In the genomic region with DNA sequence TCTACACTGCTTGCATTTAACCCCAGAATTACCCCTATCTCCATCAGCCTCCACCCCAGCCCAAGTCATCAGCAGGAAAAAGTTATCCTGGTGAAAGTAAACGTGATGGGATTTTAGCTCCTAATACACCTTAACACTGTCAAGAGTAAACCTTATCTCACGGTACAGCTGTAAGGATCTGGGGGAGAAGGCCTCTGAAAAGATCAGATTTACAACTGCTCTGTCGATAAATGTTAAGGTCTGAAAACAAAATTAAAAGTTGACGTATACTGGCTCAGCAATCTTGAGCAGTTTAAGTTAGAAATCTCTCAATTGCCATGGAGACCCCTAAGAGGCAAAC, we compare ENCODE assay signal across 1 cellular context.
A peak's percentile ranks its signal among the peaks of the same experiment; 100 is the strongest.
TF ChIP-seq lines count a peak whose summit lies in the region.

No MANE protein-coding gene starts in this region.

TF ChIP-seq in K562, 482 proteins besides CTCF, POLR2A, EP300 and RAD21 (continued from another document and continues in another):
- peak; percentile 44; the same call in 1 of the 2 replicates for TF ChIP-seq SOX6 (IDR thresholded peaks at IDR 0.05)
- TF ChIP-seq, protein P1, sequence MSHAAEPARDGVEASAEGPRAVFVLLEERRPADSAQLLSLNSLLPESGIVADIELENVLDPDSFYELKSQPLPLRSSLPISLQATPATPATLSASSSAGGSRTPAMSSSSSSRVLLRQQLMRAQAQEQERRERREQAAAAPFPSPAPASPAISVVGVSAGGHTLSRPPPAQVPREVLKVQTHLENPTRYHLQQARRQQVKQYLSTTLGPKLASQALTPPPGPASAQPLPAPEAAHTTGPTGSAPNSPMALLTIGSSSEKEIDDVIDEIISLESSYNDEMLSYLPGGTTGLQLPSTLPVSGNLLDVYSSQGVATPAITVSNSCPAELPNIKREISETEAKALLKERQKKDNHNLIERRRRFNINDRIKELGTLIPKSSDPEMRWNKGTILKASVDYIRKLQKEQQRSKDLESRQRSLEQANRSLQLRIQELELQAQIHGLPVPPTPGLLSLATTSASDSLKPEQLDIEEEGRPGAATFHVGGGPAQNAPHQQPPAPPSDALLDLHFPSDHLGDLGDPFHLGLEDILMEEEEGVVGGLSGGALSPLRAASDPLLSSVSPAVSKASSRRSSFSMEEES (CRISPR knock-in tag; IDR thresholded peaks at IDR 0.05): no peak
- peak; percentile 43; the same call in 1 of the 2 replicates for TF ChIP-seq ZEB2 (IDR thresholded peaks at IDR 0.05)
- no peak for TF ChIP-seq ZNF583 (CRISPR knock-in tag; IDR thresholded peaks at IDR 0.05)
- TF ChIP-seq MTF1 (CRISPR knock-in tag; IDR thresholded peaks at IDR 0.05; ENCODE audit: borderline replicate concordance): no peak
- peak; percentile 67 for TF ChIP-seq NCOR1 (IDR thresholded peaks at IDR 0.05)
- TF ChIP-seq CC2D1A (IDR thresholded peaks at IDR 0.05): no peak
- TF ChIP-seq ZBTB49 (CRISPR knock-in tag; IDR thresholded peaks at IDR 0.05; ENCODE audit: borderline replicate concordance): no peak
- no peak for TF ChIP-seq ZNF696 (CRISPR knock-in tag; conservative IDR thresholded peaks at IDR 0.05)
- TF ChIP-seq, protein P2, sequence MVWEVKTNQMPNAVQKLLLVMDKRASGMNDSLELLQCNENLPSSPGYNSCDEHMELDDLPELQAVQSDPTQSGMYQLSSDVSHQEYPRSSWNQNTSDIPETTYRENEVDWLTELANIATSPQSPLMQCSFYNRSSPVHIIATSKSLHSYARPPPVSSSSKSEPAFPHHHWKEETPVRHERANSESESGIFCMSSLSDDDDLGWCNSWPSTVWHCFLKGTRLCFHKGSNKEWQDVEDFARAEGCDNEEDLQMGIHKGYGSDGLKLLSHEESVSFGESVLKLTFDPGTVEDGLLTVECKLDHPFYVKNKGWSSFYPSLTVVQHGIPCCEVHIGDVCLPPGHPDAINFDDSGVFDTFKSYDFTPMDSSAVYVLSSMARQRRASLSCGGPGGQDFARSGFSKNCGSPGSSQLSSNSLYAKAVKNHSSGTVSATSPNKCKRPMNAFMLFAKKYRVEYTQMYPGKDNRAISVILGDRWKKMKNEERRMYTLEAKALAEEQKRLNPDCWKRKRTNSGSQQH (CRISPR knock-in tag; IDR thresholded peaks at IDR 0.05): no peak
- TF ChIP-seq ATF1 (CRISPR knock-in tag; IDR thresholded peaks at IDR 0.05): no peak
- no peak for TF ChIP-seq ATF1 (tag; IDR thresholded peaks at IDR 0.05)
- no peak for TF ChIP-seq HDGF (IDR thresholded peaks at IDR 0.05)
- TF ChIP-seq DMBX1 (CRISPR knock-in tag; IDR thresholded peaks at IDR 0.05; ENCODE audit: borderline replicate concordance): no peak
- TF ChIP-seq, protein P3, sequence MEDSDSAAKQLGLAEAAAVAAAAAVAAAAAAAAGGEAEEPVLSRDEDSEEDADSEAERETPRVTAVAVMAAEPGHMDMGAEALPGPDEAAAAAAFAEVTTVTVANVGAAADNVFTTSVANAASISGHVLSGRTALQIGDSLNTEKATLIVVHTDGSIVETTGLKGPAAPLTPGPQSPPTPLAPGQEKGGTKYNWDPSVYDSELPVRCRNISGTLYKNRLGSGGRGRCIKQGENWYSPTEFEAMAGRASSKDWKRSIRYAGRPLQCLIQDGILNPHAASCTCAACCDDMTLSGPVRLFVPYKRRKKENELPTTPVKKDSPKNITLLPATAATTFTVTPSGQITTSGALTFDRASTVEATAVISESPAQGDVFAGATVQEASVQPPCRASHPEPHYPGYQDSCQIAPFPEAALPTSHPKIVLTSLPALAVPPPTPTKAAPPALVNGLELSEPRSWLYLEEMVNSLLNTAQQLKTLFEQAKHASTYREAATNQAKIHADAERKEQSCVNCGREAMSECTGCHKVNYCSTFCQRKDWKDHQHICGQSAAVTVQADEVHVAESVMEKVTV (CRISPR knock-in tag; IDR thresholded peaks at IDR 0.05): no peak
- TF ChIP-seq LCOR (CRISPR knock-in tag; IDR thresholded peaks at IDR 0.05): no peak
- TF ChIP-seq FOXA1 (IDR thresholded peaks at IDR 0.05; ENCODE audit: borderline replicate concordance): no peak
- TF ChIP-seq, protein P4, sequence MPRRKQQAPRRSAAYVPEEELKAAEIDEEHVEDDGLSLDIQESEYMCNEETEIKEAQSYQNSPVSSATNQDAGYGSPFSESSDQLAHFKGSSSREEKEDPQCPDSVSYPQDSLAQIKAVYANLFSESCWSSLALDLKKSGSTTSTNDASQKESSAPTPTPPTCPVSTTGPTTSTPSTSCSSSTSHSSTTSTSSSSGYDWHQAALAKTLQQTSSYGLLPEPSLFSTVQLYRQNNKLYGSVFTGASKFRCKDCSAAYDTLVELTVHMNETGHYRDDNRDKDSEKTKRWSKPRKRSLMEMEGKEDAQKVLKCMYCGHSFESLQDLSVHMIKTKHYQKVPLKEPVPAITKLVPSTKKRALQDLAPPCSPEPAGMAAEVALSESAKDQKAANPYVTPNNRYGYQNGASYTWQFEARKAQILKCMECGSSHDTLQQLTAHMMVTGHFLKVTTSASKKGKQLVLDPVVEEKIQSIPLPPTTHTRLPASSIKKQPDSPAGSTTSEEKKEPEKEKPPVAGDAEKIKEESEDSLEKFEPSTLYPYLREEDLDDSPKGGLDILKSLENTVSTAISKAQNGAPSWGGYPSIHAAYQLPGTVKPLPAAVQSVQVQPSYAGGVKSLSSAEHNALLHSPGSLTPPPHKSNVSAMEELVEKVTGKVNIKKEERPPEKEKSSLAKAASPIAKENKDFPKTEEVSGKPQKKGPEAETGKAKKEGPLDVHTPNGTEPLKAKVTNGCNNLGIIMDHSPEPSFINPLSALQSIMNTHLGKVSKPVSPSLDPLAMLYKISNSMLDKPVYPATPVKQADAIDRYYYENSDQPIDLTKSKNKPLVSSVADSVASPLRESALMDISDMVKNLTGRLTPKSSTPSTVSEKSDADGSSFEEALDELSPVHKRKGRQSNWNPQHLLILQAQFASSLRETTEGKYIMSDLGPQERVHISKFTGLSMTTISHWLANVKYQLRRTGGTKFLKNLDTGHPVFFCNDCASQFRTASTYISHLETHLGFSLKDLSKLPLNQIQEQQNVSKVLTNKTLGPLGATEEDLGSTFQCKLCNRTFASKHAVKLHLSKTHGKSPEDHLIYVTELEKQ (CRISPR knock-in tag; IDR thresholded peaks at IDR 0.05): no peak
- no peak for TF ChIP-seq ESRRB (CRISPR knock-in tag; IDR thresholded peaks at IDR 0.05; ENCODE audit: borderline replicate concordance)
- TF ChIP-seq ZBED1 (IDR thresholded peaks at IDR 0.05): no peak
- TF ChIP-seq ZNF134 (CRISPR knock-in tag; conservative IDR thresholded peaks at IDR 0.05): no peak
- no peak for TF ChIP-seq ZNF561 (CRISPR knock-in tag; conservative IDR thresholded peaks at IDR 0.05)
- no peak for TF ChIP-seq PTBP1 (IDR thresholded peaks at IDR 0.05; ENCODE audit: low read depth, low read length)
- TF ChIP-seq NBN (IDR thresholded peaks at IDR 0.05; ENCODE audit: low read depth): no peak
- no peak for TF ChIP-seq ERF (CRISPR knock-in tag; IDR thresholded peaks at IDR 0.05)
- TF ChIP-seq CGGBP1 (CRISPR knock-in tag; IDR thresholded peaks at IDR 0.05): no peak
- 0 out of 2 replicates have a peak, but pooled peaks have one; percentile 1 for TF ChIP-seq EGR1 (conservative IDR thresholded peaks at IDR 0.05)
- no peak for TF ChIP-seq ZNF655 (CRISPR knock-in tag; IDR thresholded peaks at IDR 0.05)
- TF ChIP-seq KDM1A (IDR thresholded peaks at IDR 0.05): peak; percentile 76 to 84
- no peak for TF ChIP-seq MCM3 (IDR thresholded peaks at IDR 0.05)
- no peak for TF ChIP-seq FOS (IDR thresholded peaks at IDR 0.05; ENCODE audit: extremely low read depth, insufficient read length)
- no peak for TF ChIP-seq ARID3A (IDR thresholded peaks at IDR 0.05; ENCODE audit: borderline replicate concordance, low read depth, low read length)
- TF ChIP-seq ZNF436 (CRISPR knock-in tag; IDR thresholded peaks at IDR 0.05): no peak
- TF ChIP-seq FUS (optimal IDR thresholded peaks at IDR 0.05; ENCODE audit: low read depth, low read length): no peak
- TF ChIP-seq RFX5 (IDR thresholded peaks at IDR 0.05; ENCODE audit: low read depth, low read length): no peak
- no peak for TF ChIP-seq CBX3 (IDR thresholded peaks at IDR 0.05; ENCODE audit: borderline replicate concordance in 1 of 2, low read length in 2 of 2)
- TF ChIP-seq NELFE (IDR thresholded peaks at IDR 0.05; ENCODE audit: insufficient read depth, insufficient read length): no peak
- TF ChIP-seq RBM17 (IDR thresholded peaks at IDR 0.05; ENCODE audit: borderline replicate concordance, low read depth, low read length): no peak
- 0 out of 2 replicates have a peak, but pooled peaks have one; percentile 22 for TF ChIP-seq PML (IDR thresholded peaks at IDR 0.05; ENCODE audit: low read length)
- TF ChIP-seq, protein P5, sequence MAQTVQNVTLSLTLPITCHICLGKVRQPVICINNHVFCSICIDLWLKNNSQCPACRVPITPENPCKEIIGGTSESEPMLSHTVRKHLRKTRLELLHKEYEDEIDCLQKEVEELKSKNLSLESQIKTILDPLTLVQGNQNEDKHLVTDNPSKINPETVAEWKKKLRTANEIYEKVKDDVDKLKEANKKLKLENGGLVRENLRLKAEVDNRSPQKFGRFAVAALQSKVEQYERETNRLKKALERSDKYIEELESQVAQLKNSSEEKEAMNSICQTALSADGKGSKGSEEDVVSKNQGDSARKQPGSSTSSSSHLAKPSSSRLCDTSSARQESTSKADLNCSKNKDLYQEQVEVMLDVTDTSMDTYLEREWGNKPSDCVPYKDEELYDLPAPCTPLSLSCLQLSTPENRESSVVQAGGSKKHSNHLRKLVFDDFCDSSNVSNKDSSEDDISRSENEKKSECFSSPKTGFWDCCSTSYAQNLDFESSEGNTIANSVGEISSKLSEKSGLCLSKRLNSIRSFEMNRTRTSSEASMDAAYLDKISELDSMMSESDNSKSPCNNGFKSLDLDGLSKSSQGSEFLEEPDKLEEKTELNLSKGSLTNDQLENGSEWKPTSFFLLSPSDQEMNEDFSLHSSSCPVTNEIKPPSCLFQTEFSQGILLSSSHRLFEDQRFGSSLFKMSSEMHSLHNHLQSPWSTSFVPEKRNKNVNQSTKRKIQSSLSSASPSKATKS (CRISPR knock-in tag; IDR thresholded peaks at IDR 0.05): no peak
- no peak for TF ChIP-seq BRCA1 (IDR thresholded peaks at IDR 0.05)
- no peak for TF ChIP-seq BRCA1 (CRISPR knock-in tag; IDR thresholded peaks at IDR 0.05)
- TF ChIP-seq KAT7 (CRISPR knock-in tag; IDR thresholded peaks at IDR 0.05; ENCODE audit: borderline replicate concordance): no peak
- TF ChIP-seq, protein P6, sequence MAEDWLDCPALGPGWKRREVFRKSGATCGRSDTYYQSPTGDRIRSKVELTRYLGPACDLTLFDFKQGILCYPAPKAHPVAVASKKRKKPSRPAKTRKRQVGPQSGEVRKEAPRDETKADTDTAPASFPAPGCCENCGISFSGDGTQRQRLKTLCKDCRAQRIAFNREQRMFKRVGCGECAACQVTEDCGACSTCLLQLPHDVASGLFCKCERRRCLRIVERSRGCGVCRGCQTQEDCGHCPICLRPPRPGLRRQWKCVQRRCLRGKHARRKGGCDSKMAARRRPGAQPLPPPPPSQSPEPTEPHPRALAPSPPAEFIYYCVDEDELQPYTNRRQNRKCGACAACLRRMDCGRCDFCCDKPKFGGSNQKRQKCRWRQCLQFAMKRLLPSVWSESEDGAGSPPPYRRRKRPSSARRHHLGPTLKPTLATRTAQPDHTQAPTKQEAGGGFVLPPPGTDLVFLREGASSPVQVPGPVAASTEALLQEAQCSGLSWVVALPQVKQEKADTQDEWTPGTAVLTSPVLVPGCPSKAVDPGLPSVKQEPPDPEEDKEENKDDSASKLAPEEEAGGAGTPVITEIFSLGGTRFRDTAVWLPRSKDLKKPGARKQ (CRISPR knock-in tag; IDR thresholded peaks at IDR 0.05): no peak
- TF ChIP-seq MXD1 (CRISPR knock-in tag; IDR thresholded peaks at IDR 0.05; ENCODE audit: borderline replicate concordance, poor library complexity, severe bottlenecking): no peak
- no peak for TF ChIP-seq ZNF3 (CRISPR knock-in tag; IDR thresholded peaks at IDR 0.05)
- TF ChIP-seq MTA2 (IDR thresholded peaks at IDR 0.05; ENCODE audit: low read depth): peak; percentile 66
- no peak for TF ChIP-seq EZH2 (IDR thresholded peaks at IDR 0.05; ENCODE audit: borderline replicate concordance, low read depth, low read length)
